Comparison of ENCODE assay signal across 18 cellular contexts in genomic region chr10:70915806-70916205, GRCh38. TPM values are rescaled to one million over a fixed set of nuclear protein-coding genes. Genes with fewer than 3 reads are reported as not detected.
DNase-seq lines count a peak whose midpoint lies in the region; ATAC-seq, FAIRE-seq and TF ChIP-seq lines count a peak whose summit lies in the region.
"Had no signal": no experiment of that assay in that cellular context is flagged by ENCODE, and none has a peak within 500 bp of the region (broad histone marks: within the 10 kb centered on the region; RNA-seq: fewer than 3 reads in every experiment).

No MANE protein-coding gene starts in this region.

- no peak overlapping the region for H3K9ac ChIP-seq in K562 (ENCODE audit: insufficient read depth in 1 of 2, low read depth in 2 of 2, low read length in 2 of 2)
- no peak overlapping the region for H3K9ac ChIP-seq in HepG2 (ENCODE audit: insufficient read depth, low read depth, low read length)
- H3K9ac ChIP-seq: BLaER1 had no signal

- TF ChIP-seq RAD21 in K562 (CRISPR knock-in tag; conservative IDR thresholded peaks at IDR 0.05 in 1 of 2, IDR thresholded peaks at IDR 0.05 in 1 of 2): no peak
- no peak for TF ChIP-seq RAD21 in HepG2 (CRISPR knock-in tag; IDR thresholded peaks at IDR 0.05)

- H3K36me3 Mint-ChIP-seq in activated T-cell treated with anti-CD3 and anti-CD28 coated beads, Interleukin-2, amount 50 U/mL, for 24 hours (ENCODE audit: low read depth): no peaks in the 10 kb centered on the region
- H3K36me3 Mint-ChIP-seq: CD8-positive, alpha-beta memory T cell had no signal

- H2AFZ ChIP-seq in K562 (ENCODE audit: low read depth, low read length) (no peak overlapping the region), HepG2 (ENCODE audit: low read length) (no peak overlapping the region)
- H2AFZ ChIP-seq: GM23338 had no signal

- FAIRE-seq in K562 (lab: Jason Lieb, UNC) (peak; percentile 49), HepG2 (lab: Jason Lieb, UNC) (no peak)
- FAIRE-seq: G401.6, GM12891 had no signal

- POLR2A ChIA-PET in K562 (lab: Yijun Ruan, JAX): interaction anchor here (0.7 to 1.1 kb wide), 3 partner anchors 39 to 386 kb away, joined by 3 read pairs; no protein-coding TSS in a partner anchor
- POLR2A ChIA-PET in HepG2 (lab: Yijun Ruan, JAX): no interaction called here

- intact Hi-C loops in K562 (cut with micrococcal nuclease) (no loop called here), HepG2 (cut with micrococcal nuclease; ENCODE audit: unreplicated experiment) (no loop called here), psoas muscle (cut with DNase I) (no loop called here)

- H3K4me3 ChIP-seq in K562: no peak overlapping the region
- H3K4me3 ChIP-seq in HepG2 (replicated peaks in 1 of 3; ENCODE audit: insufficient read depth in 1 of 3, low read depth in 2 of 3, low read length in 3 of 3): no peak overlapping the region
- no peak overlapping the region for H3K4me3 ChIP-seq in psoas muscle
- H3K4me3 ChIP-seq: BLaER1, GM23338 had no signal

- TF ChIP-seq EP300 in K562 (IDR thresholded peaks at IDR 0.05; ENCODE audit: low read length): no peak
- no peak for TF ChIP-seq EP300 in HepG2 (IDR thresholded peaks at IDR 0.05; ENCODE audit: low read depth in 2 of 2, low read length in 2 of 2)
- no peak for TF ChIP-seq EP300 in HepG2 (CRISPR knock-in tag; IDR thresholded peaks at IDR 0.05; ENCODE audit: borderline replicate concordance)

- H3K36me3 ChIP-seq in K562 (ENCODE audit: control insufficient read depth, insufficient read depth, low read length) (no peaks in the 10 kb centered on the region), HepG2 (replicated peaks in 1 of 2; ENCODE audit: control insufficient read depth in 1 of 2, insufficient read depth in 2 of 2, low read length in 2 of 2) (no peaks in the 10 kb centered on the region), psoas muscle (ENCODE audit: insufficient read depth in 1 of 2, low read depth in 1 of 2) (no peaks in the 10 kb centered on the region)
- H3K36me3 ChIP-seq: BLaER1 had no signal

- peaks cover 19% of the 10 kb centered on the region for H3K27me3 Mint-ChIP-seq in activated T-cell treated with anti-CD3 and anti-CD28 coated beads, Interleukin-2, amount 50 U/mL, for 24 hours

- H3K4me1 ChIP-seq in K562 (replicated peaks in 1 of 2; ENCODE audit: control insufficient read depth in 2 of 2, insufficient read depth in 2 of 2, low read length in 2 of 2) (peaks cover 0 to 6% of the 10 kb centered on the region in 2 experiments; a peak in 1 of 5 replicates), HepG2 (ENCODE audit: insufficient read depth, low read length) (no peaks in the 10 kb centered on the region), psoas muscle (no peaks in the 10 kb centered on the region)
- H3K4me1 ChIP-seq: Caco-2 had no signal

- BruUV-seq in K562 (replicated peaks; lab: Mats Ljungman, UMichigan) (no TSS peak), HepG2 (replicated peaks; lab: Mats Ljungman, UMichigan) (no TSS peak)

- WGBS in K562 (ENCODE audit: insufficient coverage, low coverage, missing lambda C conversion rate): 5% methylated on average over 9 of the region's 9 CpGs
- 57% methylated on average over 5 of the region's 9 CpGs for WGBS in HepG2 (ENCODE audit: low lambda C conversion rate)
- 91 to 94% (median 93%) methylated on average over 9 of the region's 9 CpGs for WGBS in psoas muscle, 3 donors

- ATAC-seq in K562: no peak
- ATAC-seq in HepG2: no peak
- no peak for ATAC-seq in psoas muscle
- ATAC-seq: GM23338 had no signal

- peaks cover 30 to 92% of the 10 kb centered on the region in 2 experiments for H3K27me3 ChIP-seq in K562 (ENCODE audit: control insufficient read depth in 2 of 2, insufficient read depth in 2 of 2, low read length in 2 of 2)
- H3K27me3 ChIP-seq in HepG2 (ENCODE audit: control insufficient read depth in 1 of 2, insufficient read depth in 2 of 2, low read length in 2 of 2): peaks cover 5 to 69% of the 10 kb centered on the region in 2 experiments
- peaks cover 0 to 11% (median 0%) of the 10 kb centered on the region in 3 donors for H3K27me3 ChIP-seq in psoas muscle (ENCODE audit: insufficient read depth in 3 of 3, low read length in 2 of 3)
- H3K27me3 ChIP-seq: BLaER1 had no signal

- peaks cover 17% of the 10 kb centered on the region for H4K20me1 ChIP-seq in K562 (replicated peaks; ENCODE audit: control insufficient read depth, insufficient read depth, low read length)
- no peaks in the 10 kb centered on the region for H4K20me1 ChIP-seq in HepG2 (ENCODE audit: insufficient read depth, low read length)
- H4K20me1 ChIP-seq: BLaER1 had no signal

- TF ChIP-seq POLR2A in K562 (conservative IDR thresholded peaks at IDR 0.05): no peak
- TF ChIP-seq POLR2A in HepG2 (IDR thresholded peaks at IDR 0.05; ENCODE audit: insufficient read depth in 1 of 2, low read depth in 2 of 2, low read length in 2 of 2): no peak

- no peak overlapping the region for H3K4me3 Mint-ChIP-seq in activated T-cell treated with anti-CD3 and anti-CD28 coated beads, Interleukin-2, amount 50 U/mL, for 24 hours
- H3K4me3 Mint-ChIP-seq: CD8-positive, alpha-beta memory T cell; GM23338; H9 had no signal

- TF ChIP-seq CTCF in K562 (IDR thresholded peaks at IDR 0.05 in 2 of 3, conservative IDR thresholded peaks at IDR 0.05 in 1 of 3; ENCODE audit: insufficient read depth in 2 of 3, low read depth in 1 of 3, low read length in 3 of 3) (no peak), HepG2 (CRISPR knock-in tag; IDR thresholded peaks at IDR 0.05) (no peak), psoas muscle (IDR thresholded peaks at IDR 0.05) (no peak)

- H3K79me2 ChIP-seq in K562 (ENCODE audit: control insufficient read depth, insufficient read depth, low read length) (no peaks in the 10 kb centered on the region), HepG2 (ENCODE audit: insufficient read depth, low read length) (no peaks in the 10 kb centered on the region)

- CTCF ChIA-PET in K562 (lab: Yijun Ruan, JAX; ENCODE audit: low intra/inter-chr PET ratio): no interaction called here
- CTCF ChIA-PET in HepG2 (lab: Yijun Ruan, JAX; ENCODE audit: low intra/inter-chr PET ratio, low total read pairs): no interaction called here

- peak overlapping the region; percentile 61 for H3K27ac Mint-ChIP-seq in activated T-cell treated with anti-CD3 and anti-CD28 coated beads, Interleukin-2, amount 50 U/mL, for 24 hours
- H3K27ac Mint-ChIP-seq: CD8-positive, alpha-beta memory T cell; GM23338 had no signal

- H3K4me2 ChIP-seq in K562 (ENCODE audit: insufficient read depth, low read length): no peak overlapping the region
- H3K4me2 ChIP-seq in HepG2 (ENCODE audit: low read depth, low read length): no peak overlapping the region
- H3K4me2 ChIP-seq: BLaER1, GM23338 had no signal

- H3K9me3 Mint-ChIP-seq in activated T-cell treated with anti-CD3 and anti-CD28 coated beads, Interleukin-2, amount 50 U/mL, for 24 hours: no peaks in the 10 kb centered on the region

- H3K9me3 ChIP-seq in K562 (replicated peaks; ENCODE audit: control insufficient read depth, insufficient read depth, low read depth, low read length): no peaks in the 10 kb centered on the region
- H3K9me3 ChIP-seq in HepG2 (ENCODE audit: low read length): no peaks in the 10 kb centered on the region
- H3K9me3 ChIP-seq in psoas muscle: no peaks in the 10 kb centered on the region
- H3K9me3 ChIP-seq: BLaER1, Caco-2 had no signal

- no peak for DNase-seq in activated T-cell treated with anti-CD3 and anti-CD28 coated beads, Interleukin-2, amount 50 U/mL, for 24 hours
- no peak for DNase-seq in activated T-cell treated with anti-CD3 and anti-CD28 coated beads, Interleukin-2, amount 50 U/mL, for 48 hours
- no peak for DNase-seq in K562 (ENCODE audit: extremely low read depth in 1 of 4, low spot score in 3 of 4)
- DNase-seq in HepG2 (ENCODE audit: low spot score): no peak
- peak; percentile 5 to 19 for DNase-seq in psoas muscle
- DNase-seq in stimulated activated CD4-positive, alpha-beta T cell treated with anti-CD3 and anti-CD28 coated beads, Interleukin-4, amount 100 ng/mL, for 24 hours: no peak
- no peak for DNase-seq in mucosa of gallbladder (ENCODE audit: low spot score)
- DNase-seq: 8988T; AML-193; Caco-2; CD8-positive, alpha-beta memory T cell; DMS79 treated with DMSO at 0.1 percent for 48 hours; EL; H9 had no signal

- no peaks in the 10 kb centered on the region for H3K4me1 Mint-ChIP-seq in activated T-cell treated with anti-CD3 and anti-CD28 coated beads, Interleukin-2, amount 50 U/mL, for 24 hours (ENCODE audit: low read depth)
- H3K4me1 Mint-ChIP-seq: CD8-positive, alpha-beta memory T cell had no signal

- in situ Hi-C loops in K562 (cut with MboI): no loop called here
- in situ Hi-C loops in HepG2 (cut with HindIII; ENCODE audit: extremely low pct_ligation_motif_present, low pct_unique_long_range_greater_than_20kb): no loop called here

- H3K27ac ChIP-seq in K562 (ENCODE audit: extremely low read depth, low read depth, low read length): no peak overlapping the region
- H3K27ac ChIP-seq in HepG2 (ENCODE audit: extremely low read length, insufficient read depth, low read length): no peak overlapping the region
- H3K27ac ChIP-seq in psoas muscle: no peak overlapping the region
- H3K27ac ChIP-seq: BLaER1 had no signal

- no peaks in the 10 kb centered on the region for H3K9me1 ChIP-seq in K562 (ENCODE audit: control insufficient read depth, insufficient read depth, low read length)

RNA-seq across cellular contexts. Expression of gene PCBD1, which starts 27.4 kb away (rescaled TPM):
- total RNA-seq in K562 (2011; cell fraction: chromatin; rRNA removed; ENCODE audit: low replicate concordance): 5.8 and 9.9 TPM in 2 replicates
- 11.3 and 12.0 TPM in 2 replicates for total RNA-seq in K562 (2011; cell fraction: nucleolus; rRNA removed)
- total RNA-seq in K562 (2011; cell fraction: nucleoplasm; rRNA removed): 17.2 and 21.7 TPM in 2 replicates
- total RNA-seq in K562 (2014; rRNA removed) (67.0 and 94.5 TPM in 2 replicates), K562 (2014; rRNA removed; fragmentation: Illumina TruSeq; extraction: Trizol) (50.5 and 56.2 TPM in 2 replicates), K562 (2015; rRNA removed; fragmentation: Illumina TruSeq; extraction: Trizol) (55.0 and 57.0 TPM in 2 replicates), K562 (2021) (62.2 and 68.5 TPM in 2 replicates), HepG2 (2016; rRNA removed; fragmentation: Illumina TruSeq; extraction: Trizol) (168 and 177 TPM in 2 replicates), psoas muscle (100 to 1,000 TPM in 2 of 4 donors, 10 to 100 TPM in 2; 58.9 to 133 (median 95.2) TPM), mucosa of gallbladder (142 TPM)
- polyA plus RNA-seq in K562 (2011; rRNA removed) (55.3 and 70.5 TPM in 2 replicates), K562 (2014; fragmentation: Illumina TruSeq; extraction: Trizol) (101 and 109 TPM in 2 replicates), K562 (2014; fragmentation: Nextera tagmentation; extraction: Ambion mirVana) (10 to 100 TPM; 14.6 to 26.7 TPM), K562 (2014; rRNA removed) (68.3 and 71.2 TPM in 2 replicates), HepG2 (2011; rRNA removed) (95.3 and 98.9 TPM in 2 replicates), psoas muscle (10 to 100 TPM; 53.9 to 92.5 (median 78.3) TPM)
- polyA plus RNA-seq in K562 (2011; cell fraction: cytosol; rRNA removed): 118 and 120 TPM in 2 replicates
- 43.7 and 47.3 TPM in 2 replicates for polyA plus RNA-seq in K562 (2011; cell fraction: nucleus; rRNA removed)
- 89.0 and 106 TPM in 2 replicates for polyA plus RNA-seq in K562 (2012)
- polyA minus RNA-seq in K562 (2011; rRNA and poly(A)+ RNA removed): 26.0 and 30.5 TPM in 2 replicates
- 24.7 and 31.9 TPM in 2 replicates for polyA minus RNA-seq in K562 (2011; cell fraction: cytosol; rRNA and poly(A)+ RNA removed)
- polyA minus RNA-seq in K562 (2011; cell fraction: nucleus; rRNA and poly(A)+ RNA removed): 6.7 and 12.2 TPM in 2 replicates
- total RNA-seq in HepG2 (2016; cell fraction: cytosol; rRNA removed; fragmentation: Illumina TruSeq; extraction: Trizol; ENCODE audit: low read depth): 166 and 201 TPM in 2 replicates
- 178 and 182 TPM in 2 replicates for total RNA-seq in HepG2 (2016; cell fraction: insoluble cytoplasmic fraction; rRNA removed; fragmentation: Illumina TruSeq; extraction: Trizol)
- total RNA-seq in HepG2 (2016; cell fraction: membrane; rRNA removed; fragmentation: Illumina TruSeq; extraction: Trizol): 211 and 254 TPM in 2 replicates
- 58.9 and 64.6 TPM in 2 replicates for total RNA-seq in HepG2 (2016; cell fraction: nucleus; rRNA removed; fragmentation: Illumina TruSeq; extraction: Trizol)
- 107 and 123 TPM in 2 replicates for polyA plus RNA-seq in HepG2 (2011; cell fraction: cytosol; rRNA removed)
- 40.3 and 45.6 TPM in 2 replicates for polyA plus RNA-seq in HepG2 (2011; cell fraction: nucleus; rRNA removed)
- polyA plus RNA-seq in HepG2 (2012): 117 and 152 TPM in 2 replicates
- 235 and 300 TPM in 2 replicates for polyA plus RNA-seq in HepG2 (2016; cell fraction: cytosol; fragmentation: Illumina TruSeq; extraction: Trizol; ENCODE audit: low read depth)
- 237 and 249 TPM in 2 replicates for polyA plus RNA-seq in HepG2 (2016; cell fraction: insoluble cytoplasmic fraction; fragmentation: Illumina TruSeq; extraction: Trizol; ENCODE audit: low read depth)
- 271 and 309 TPM in 2 replicates for polyA plus RNA-seq in HepG2 (2016; cell fraction: membrane; fragmentation: Illumina TruSeq; extraction: Trizol; ENCODE audit: low read depth)
- 131 and 135 TPM in 2 replicates for polyA plus RNA-seq in HepG2 (2016; cell fraction: nucleus; fragmentation: Illumina TruSeq; extraction: Trizol; ENCODE audit: insufficient read depth, low read depth)
- 47.4 and 68.6 TPM in 2 replicates for polyA minus RNA-seq in HepG2 (2011; rRNA and poly(A)+ RNA removed; ENCODE audit: low replicate concordance)
- polyA minus RNA-seq in HepG2 (2011; cell fraction: cytosol; rRNA and poly(A)+ RNA removed): 36.4 and 44.0 TPM in 2 replicates
- 21.6 and 28.6 TPM in 2 replicates for polyA minus RNA-seq in HepG2 (2011; cell fraction: nucleus; rRNA and poly(A)+ RNA removed)

Comparison
In these comparisons a context has a peak if more than half of its experiments do, and no peak if none do; other contexts are left out.
1. DNase-seq: peak in psoas muscle (2 of 2); none in activated T-cell treated with anti-CD3 and anti-CD28 coated beads, Interleukin-2, amount 50 U/mL, for 24 hours (single experiment), activated T-cell treated with anti-CD3 and anti-CD28 coated beads, Interleukin-2, amount 50 U/mL, for 48 hours (0 of 2), K562 (0 of 4), HepG2 (single experiment), stimulated activated CD4-positive, alpha-beta T cell treated with anti-CD3 and anti-CD28 coated beads, Interleukin-4, amount 100 ng/mL, for 24 hours (single experiment) and mucosa of gallbladder (single experiment).